Comparison of ENCODE assay signal across 18 cellular contexts in genomic region chr11:134349109-134349801, GRCh38. TPM values are rescaled to one million over a fixed set of nuclear protein-coding genes. Genes with fewer than 3 reads are reported as not detected.
DNase-seq lines count a peak whose midpoint lies in the region; ATAC-seq and TF ChIP-seq lines count a peak whose summit lies in the region.
"Had no signal": no experiment of that assay in that cellular context is flagged by ENCODE, and none has a peak within 500 bp of the region (broad histone marks: within the 10 kb centered on the region; RNA-seq: fewer than 3 reads in every experiment).

No MANE protein-coding gene starts in this region.

- no peak overlapping the region for H3T11ph ChIP-seq in H9 (ENCODE audit: low read length)

- H3K14ac ChIP-seq in H9 (ENCODE audit: insufficient read depth, low read length) = no peak overlapping the region

- POLR2A ChIA-PET in activated CD8-positive, alpha-beta T cell treated with anti-CD3 and anti-CD28 coated beads, Interleukin-2, amount 10 ng/mL, durations not matched to agents 7 days and 5 days (lab: Charles Lee) = no interaction called here
- POLR2A ChIA-PET in activated CD8-positive, alpha-beta T cell treated with anti-CD3 and anti-CD28 coated beads for 36 hours (lab: Charles Lee) = interaction anchor here (1.1 kb wide), 1 partner anchor 10 kb away, joined by 5 read pairs; no protein-coding TSS in a partner anchor
- POLR2A ChIA-PET in T-cell (lab: Charles Lee) = interaction anchor here in 1 of 2 donors (0.7 kb wide), 1 partner anchor 169 kb away, joined by 3 read pairs; no protein-coding TSS in a partner anchor
- POLR2A ChIA-PET in naive thymus-derived CD8-positive, alpha-beta T cell (lab: Charles Lee) = no interaction called here

- H2BK15ac ChIP-seq in H9 (ENCODE audit: low read depth, low read length) = no peak overlapping the region

- H2AK5ac ChIP-seq in H9 (ENCODE audit: insufficient read length, low read length) = no peak overlapping the region

- H4K20me1 ChIP-seq in H9 (ENCODE audit: control insufficient read depth, insufficient read depth, insufficient read length) = no peaks in the 10 kb centered on the region

- no peak overlapping the region for H3K4me2 ChIP-seq in H9 (ENCODE audit: insufficient read depth, insufficient read length, low read length)
- H3K4me2 ChIP-seq: A549 had no signal

- intact Hi-C loops in activated CD8-positive, alpha-beta T cell treated with anti-CD3 and anti-CD28 coated beads for 36 hours (cut with micrococcal nuclease) = no loop called here
- intact Hi-C loops in sciatic nerve (cut with DNase I) = no loop called here

- no peak for DNase-seq in activated CD8-positive, alpha-beta T cell treated with anti-CD3 and anti-CD28 coated beads, Interleukin-2, amount 10 ng/mL, durations not matched to agents 7 days and 5 days
- DNase-seq in activated CD8-positive, alpha-beta T cell treated with anti-CD3 and anti-CD28 coated beads for 36 hours = no peak
- DNase-seq in H9 (peak; percentile 12), T-cell (peak in 5 of 34 experiments; percentile 10 to 30 (median 24)), nucleus accumbens (lab: John Stamatoyannopoulos, UW) (no peak), sciatic nerve (ENCODE audit: low spot score) (no peak), NCI-H187 (lab: John Stamatoyannopoulos, UW) (no peak)
- DNase-seq in naive thymus-derived CD8-positive, alpha-beta T cell = peak in 1 of 10 donors; percentile 42
- DNase-seq: activated T-cell treated with anti-CD3 and anti-CD28 coated beads, Interleukin-2, amount 50 U/mL, for 1 hour; COR-L47; GDM1; retina; SW 1271 had no signal

- no peak overlapping the region for H4K5ac ChIP-seq in H9 (ENCODE audit: insufficient read length, low read depth, low read length)

- no peak overlapping the region for H3K23ac ChIP-seq in H9 (ENCODE audit: insufficient read length, low read depth, low read length)

- H3K4me1 ChIP-seq in H9 (ENCODE audit: insufficient read depth, low read length) = peaks cover 7% of the 10 kb centered on the region; the same call in 1 of the 2 replicates
- H3K4me1 ChIP-seq: A549, Peyer's patch had no signal

- peaks cover 11% of the 10 kb centered on the region for H3K4me1 Mint-ChIP-seq in activated CD8-positive, alpha-beta T cell treated with anti-CD3 and anti-CD28 coated beads, Interleukin-2, amount 10 ng/mL, durations not matched to agents 7 days and 5 days (ENCODE audit: low read depth)
- peaks cover 10% of the 10 kb centered on the region for H3K4me1 Mint-ChIP-seq in activated CD8-positive, alpha-beta T cell treated with anti-CD3 and anti-CD28 coated beads for 36 hours (ENCODE audit: low read depth)
- peaks cover 11 to 12% of the 10 kb centered on the region in 2 experiments for H3K4me1 Mint-ChIP-seq in H9
- H3K4me1 Mint-ChIP-seq in T-cell = peaks cover 12 to 24% (median 20%) of the 10 kb centered on the region in 3 donors
- H3K4me1 Mint-ChIP-seq in naive thymus-derived CD8-positive, alpha-beta T cell = peaks cover 4 to 15% (median 8%) of the 10 kb centered on the region in 4 donors
- H3K4me1 Mint-ChIP-seq: neural crest cell had no signal

- H3K27me3 ChIP-seq in H9 (ENCODE audit: insufficient read depth, low read length) = no peaks in the 10 kb centered on the region
- H3K27me3 ChIP-seq: Peyer's patch, testis had no signal

- no peak overlapping the region for H4K91ac ChIP-seq in H9 (ENCODE audit: insufficient read length, low read depth, low read length)

- no peak for TF ChIP-seq CTCF in activated CD8-positive, alpha-beta T cell treated with anti-CD3 and anti-CD28 coated beads for 36 hours (IDR thresholded peaks at IDR 0.05)
- no peak for TF ChIP-seq CTCF in H9 (conservative IDR thresholded peaks at IDR 0.05)

- no peak overlapping the region for H2AFZ ChIP-seq in H9 (ENCODE audit: low read length)

- no peak overlapping the region for H4K8ac ChIP-seq in H9 (replicated peaks; ENCODE audit: insufficient read length, low read depth, low read length)

- H3K79me1 ChIP-seq in H9 (ENCODE audit: insufficient read depth, low read depth, low read length, poor library complexity, severe bottlenecking) = no peaks in the 10 kb centered on the region

- H3K9me3 Mint-ChIP-seq in activated CD8-positive, alpha-beta T cell treated with anti-CD3 and anti-CD28 coated beads, Interleukin-2, amount 10 ng/mL, durations not matched to agents 7 days and 5 days (ENCODE audit: insufficient read depth) = no peaks in the 10 kb centered on the region
- H3K9me3 Mint-ChIP-seq in activated CD8-positive, alpha-beta T cell treated with anti-CD3 and anti-CD28 coated beads for 36 hours = no peaks in the 10 kb centered on the region
- H3K9me3 Mint-ChIP-seq in H9 (peaks cover 5 to 6% of the 10 kb centered on the region in 2 experiments; a peak in 3 of 5 replicates), T-cell (peaks cover 0 to 2% (median 0%) of the 10 kb centered on the region in 3 donors)
- peaks cover 0 to 7% (median 0%) of the 10 kb centered on the region in 9 donors for H3K9me3 Mint-ChIP-seq in naive thymus-derived CD8-positive, alpha-beta T cell
- H3K9me3 Mint-ChIP-seq: neural crest cell had no signal

- no peaks in the 10 kb centered on the region for H3K79me2 ChIP-seq in H9 (ENCODE audit: insufficient read depth, low read length)

- H2BK5ac ChIP-seq in H9 (ENCODE audit: insufficient read length, low read length) = no peak overlapping the region

- H2BK12ac ChIP-seq in H9 (ENCODE audit: insufficient read length, low read depth, low read length) = no peak overlapping the region

- H3K27ac Mint-ChIP-seq in activated CD8-positive, alpha-beta T cell treated with anti-CD3 and anti-CD28 coated beads, Interleukin-2, amount 10 ng/mL, durations not matched to agents 7 days and 5 days = no peak overlapping the region
- no peak overlapping the region for H3K27ac Mint-ChIP-seq in activated CD8-positive, alpha-beta T cell treated with anti-CD3 and anti-CD28 coated beads for 36 hours
- H3K27ac Mint-ChIP-seq in H9 (no peak overlapping the region), T-cell (peak overlapping the region; percentile 79 to 80)
- peak overlapping the region in 6 of 10 donors; percentile 4 to 87 (median 53) for H3K27ac Mint-ChIP-seq in naive thymus-derived CD8-positive, alpha-beta T cell

- no peak overlapping the region for H3K4ac ChIP-seq in H9 (ENCODE audit: low read depth, low read length)

- H2BK120ac ChIP-seq in H9 (ENCODE audit: low read depth, low read length, poor library complexity, severe bottlenecking) = no peak overlapping the region

- no CpG with 5 or more reads among the region's 6 CpGs for WGBS in H9 (ENCODE audit: extremely low coverage, insufficient read length, low lambda C conversion rate)

- H3K27ac ChIP-seq in H9 (ENCODE audit: insufficient read length, low read depth, low read length) = no peak overlapping the region
- H3K27ac ChIP-seq: A549, Peyer's patch, testis had no signal

- no peaks in the 10 kb centered on the region for H3K23me2 ChIP-seq in H9 (ENCODE audit: insufficient read length, low read depth, low read length, poor library complexity, severe bottlenecking)

- no peak overlapping the region for H3K56ac ChIP-seq in H9 (ENCODE audit: insufficient read length, low read depth, low read length)

- H3K9me3 ChIP-seq in H9 (ENCODE audit: control insufficient read depth, low read depth, low read length) = no peaks in the 10 kb centered on the region
- H3K9me3 ChIP-seq: A549, Peyer's patch, testis had no signal

- no peak overlapping the region for H2BK20ac ChIP-seq in H9 (ENCODE audit: low read depth, low read length, poor library complexity, severe bottlenecking)

- peak; percentile 61 for ATAC-seq in activated CD8-positive, alpha-beta T cell treated with anti-CD3 and anti-CD28 coated beads, Interleukin-2, amount 10 ng/mL, durations not matched to agents 7 days and 5 days
- no peak for ATAC-seq in activated CD8-positive, alpha-beta T cell treated with anti-CD3 and anti-CD28 coated beads for 36 hours
- ATAC-seq in T-cell (replicated peaks in 1 of 4) = peak in 2 of 4 experiments; percentile 40 to 70
- ATAC-seq in naive thymus-derived CD8-positive, alpha-beta T cell = no peak
- ATAC-seq in sciatic nerve = no peak
- ATAC-seq: A549; activated CD4-positive, CD25-positive, alpha-beta regulatory T cell treated with anti-CD3 and anti-CD28 coated beads, Interleukin-2, amount 50 U/mL, for 24 hours had no signal

- no peak overlapping the region for H3K4me3 Mint-ChIP-seq in activated CD8-positive, alpha-beta T cell treated with anti-CD3 and anti-CD28 coated beads, Interleukin-2, amount 10 ng/mL, durations not matched to agents 7 days and 5 days
- H3K4me3 Mint-ChIP-seq in activated CD8-positive, alpha-beta T cell treated with anti-CD3 and anti-CD28 coated beads for 36 hours = no peak overlapping the region
- H3K4me3 Mint-ChIP-seq in H9 = no peak overlapping the region
- no peak overlapping the region for H3K4me3 Mint-ChIP-seq in T-cell
- peak overlapping the region in 1 of 10 donors; percentile 40 for H3K4me3 Mint-ChIP-seq in naive thymus-derived CD8-positive, alpha-beta T cell
- H3K4me3 Mint-ChIP-seq: neural crest cell had no signal

- CTCF ChIA-PET in activated CD8-positive, alpha-beta T cell treated with anti-CD3 and anti-CD28 coated beads, Interleukin-2, amount 10 ng/mL, durations not matched to agents 7 days and 5 days (lab: Charles Lee) = interaction anchor here (0.7 to 1.1 kb wide), 2 partner anchors 10 to 106 kb away, joined by 3 read pairs; no protein-coding TSS in a partner anchor
- CTCF ChIA-PET in activated CD8-positive, alpha-beta T cell treated with anti-CD3 and anti-CD28 coated beads for 36 hours (lab: Charles Lee) = interaction anchor here (1.5 kb wide), 1 partner anchor 73 kb away, joined by 5 read pairs; the partner anchor contains the start of gene GLB1L3
- CTCF ChIA-PET in T-cell (lab: Charles Lee) = interaction anchor here in 1 of 2 donors (0.8 kb wide), 1 partner anchor 15 kb away, joined by 3 read pairs; no protein-coding TSS in a partner anchor

- no peak overlapping the region for H3K18ac ChIP-seq in H9 (ENCODE audit: insufficient read length, low read depth, low read length)

- H3K36me3 Mint-ChIP-seq in activated CD8-positive, alpha-beta T cell treated with anti-CD3 and anti-CD28 coated beads, Interleukin-2, amount 10 ng/mL, durations not matched to agents 7 days and 5 days (ENCODE audit: low read depth) = no peaks in the 10 kb centered on the region
- peaks cover 4% of the 10 kb centered on the region for H3K36me3 Mint-ChIP-seq in activated CD8-positive, alpha-beta T cell treated with anti-CD3 and anti-CD28 coated beads for 36 hours (ENCODE audit: low read depth)
- H3K36me3 Mint-ChIP-seq in H9 (ENCODE audit: insufficient read depth in 1 of 3, low read depth in 3 of 3) (no peaks in the 10 kb centered on the region; a peak in 1 of 7 replicates), T-cell (no peaks in the 10 kb centered on the region)
- peaks cover 0 to 4% (median 0%) of the 10 kb centered on the region in 3 donors for H3K36me3 Mint-ChIP-seq in naive thymus-derived CD8-positive, alpha-beta T cell

- H3K27me3 Mint-ChIP-seq in activated CD8-positive, alpha-beta T cell treated with anti-CD3 and anti-CD28 coated beads, Interleukin-2, amount 10 ng/mL, durations not matched to agents 7 days and 5 days (ENCODE audit: low read depth) = peaks cover 5% of the 10 kb centered on the region
- no peaks in the 10 kb centered on the region for H3K27me3 Mint-ChIP-seq in activated CD8-positive, alpha-beta T cell treated with anti-CD3 and anti-CD28 coated beads for 36 hours
- H3K27me3 Mint-ChIP-seq in H9 (ENCODE audit: low read depth) (peaks cover 7% of the 10 kb centered on the region; the same call in 1 of the 2 replicates), T-cell (no peaks in the 10 kb centered on the region)
- peaks cover 0 to 1% (median 0%) of the 10 kb centered on the region in 5 donors for H3K27me3 Mint-ChIP-seq in naive thymus-derived CD8-positive, alpha-beta T cell

- no peak overlapping the region for H3K9ac ChIP-seq in H9 (ENCODE audit: extremely low read depth, insufficient read length, low read length)

RNA-seq across cellular contexts. Expression of gene GLB1L2, which starts 17.5 kb away (rescaled TPM):
- total RNA-seq in activated CD8-positive, alpha-beta T cell treated with anti-CD3 and anti-CD28 coated beads, Interleukin-2, amount 10 ng/mL, durations not matched to agents 7 days and 5 days = 1 to 10 TPM; 1.2 to 1.9 TPM
- total RNA-seq in activated CD8-positive, alpha-beta T cell treated with anti-CD3 and anti-CD28 coated beads for 36 hours = 1 to 10 TPM; 4.7 to 6.0 TPM
- total RNA-seq in H9 (2021) (2.0 and 2.4 TPM in 2 replicates), T-cell (1 to 10 TPM; 1.4 to 3.6 (median 2.3) TPM), sciatic nerve (1.6 TPM)
- 1 to 10 TPM; 1.5 to 2.1 TPM for total RNA-seq in naive thymus-derived CD8-positive, alpha-beta T cell
- polyA plus RNA-seq in naive thymus-derived CD8-positive, alpha-beta T cell = under 1 TPM; 0.53 to 0.89 (median 0.55) TPM

Comparison
In these comparisons a context has a peak if more than half of its experiments do, and no peak if none do; other contexts are left out.
1. H3K27ac Mint-ChIP-seq: peak in T-cell (2 of 2) and naive thymus-derived CD8-positive, alpha-beta T cell (6 of 10); none in activated CD8-positive, alpha-beta T cell treated with anti-CD3 and anti-CD28 coated beads, Interleukin-2, amount 10 ng/mL, durations not matched to agents 7 days and 5 days (single experiment), activated CD8-positive, alpha-beta T cell treated with anti-CD3 and anti-CD28 coated beads for 36 hours (single experiment) and H9 (0 of 3).